ENCODE assay signal across 14 cellular contexts in genomic region chr12:92130999-92131398, GRCh38. TPM values are rescaled to one million over a fixed set of nuclear protein-coding genes. Genes with fewer than 3 reads are reported as not detected.
DNase-seq lines count a peak whose midpoint lies in the region; ATAC-seq and TF ChIP-seq lines count a peak whose summit lies in the region.
"Had no signal": no experiment of that assay in that cellular context is flagged by ENCODE, and none has a peak within 500 bp of the region (broad histone marks: within the 10 kb centered on the region; RNA-seq: fewer than 3 reads in every experiment).

No MANE protein-coding gene starts in this region.

- H4K8ac ChIP-seq in H9 (replicated peaks; ENCODE audit: insufficient read length, low read depth, low read length): no peak overlapping the region

- no peak overlapping the region for H4K5ac ChIP-seq in H9 (ENCODE audit: insufficient read length, low read depth, low read length)

- H3K79me1 ChIP-seq in H9 (ENCODE audit: insufficient read depth, low read depth, low read length, poor library complexity, severe bottlenecking): peaks cover 4% of the 10 kb centered on the region

- no peak overlapping the region for H2AFZ ChIP-seq in H9 (ENCODE audit: low read length)

- no peak overlapping the region for H2BK20ac ChIP-seq in H9 (ENCODE audit: low read depth, low read length, poor library complexity, severe bottlenecking)

- no peak overlapping the region for H3K14ac ChIP-seq in H9 (ENCODE audit: insufficient read depth, low read length)

- H3K23ac ChIP-seq in H9 (ENCODE audit: insufficient read length, low read depth, low read length): no peak overlapping the region

- peaks cover 11% of the 10 kb centered on the region; the same call in 1 of the 2 replicates for H3K79me2 ChIP-seq in H9 (ENCODE audit: insufficient read depth, low read length)

- no peak overlapping the region for H3K4ac ChIP-seq in H9 (ENCODE audit: low read depth, low read length)

- H3K27ac ChIP-seq in H9 (ENCODE audit: insufficient read length, low read depth, low read length): no peak overlapping the region
- H3K27ac ChIP-seq: SK-N-MC had no signal

- no peak overlapping the region for H2BK5ac ChIP-seq in H9 (ENCODE audit: insufficient read length, low read length)

- H2AK5ac ChIP-seq in H9 (ENCODE audit: insufficient read length, low read length): no peak overlapping the region

- no peaks in the 10 kb centered on the region for H3K27me3 ChIP-seq in H9 (ENCODE audit: insufficient read depth, low read length)

- no peak overlapping the region for H3K56ac ChIP-seq in H9 (ENCODE audit: insufficient read length, low read depth, low read length)

- no peak overlapping the region for H3K18ac ChIP-seq in H9 (ENCODE audit: insufficient read length, low read depth, low read length)

- no peak overlapping the region for H3T11ph ChIP-seq in H9 (ENCODE audit: low read length)

- no peak for DNase-seq in activated CD8-positive, alpha-beta memory T cell treated with anti-CD3 and anti-CD28 coated beads, Interleukin-2, amount 10 ng/mL, durations not matched to agents 7 days and 5 days
- DNase-seq in activated CD8-positive, alpha-beta memory T cell treated with anti-CD3 and anti-CD28 coated beads, Interleukin-2, amount 50 U/mL, for 48 hours: no peak
- no peak for DNase-seq in H9
- no peak for DNase-seq in nephron progenitor cell
- DNase-seq in NCI-H2029 treated with DMSO at 0.1 percent for 48 hours (lab: John Stamatoyannopoulos, UW): no peak
- no peak for DNase-seq in effector CD4-positive, alpha-beta T cell
- DNase-seq in NK-92 (lab: John Stamatoyannopoulos, UW; ENCODE audit: unreplicated experiment): no peak
- DNase-seq: activated CD4-positive, alpha-beta T cell treated with anti-CD3 and anti-CD28 coated beads for 1 hour; mesendoderm; NCI-H1048; NCI-H226; posterior cingulate gyrus had no signal

- WGBS in H9 (ENCODE audit: extremely low coverage, insufficient read length, low lambda C conversion rate): no CpG with 5 or more reads among the region's 4 CpGs

- H4K91ac ChIP-seq in H9 (ENCODE audit: insufficient read length, low read depth, low read length): no peak overlapping the region

- H3K4me1 Mint-ChIP-seq in activated CD8-positive, alpha-beta memory T cell treated with anti-CD3 and anti-CD28 coated beads, Interleukin-2, amount 10 ng/mL, durations not matched to agents 7 days and 5 days: peaks cover 52% of the 10 kb centered on the region
- H3K4me1 Mint-ChIP-seq in H9: peaks cover 39 to 42% of the 10 kb centered on the region in 2 experiments
- peaks cover 67% of the 10 kb centered on the region for H3K4me1 Mint-ChIP-seq in brain
- H3K4me1 Mint-ChIP-seq in nephron progenitor cell: peaks cover 42% of the 10 kb centered on the region

- no peak for TF ChIP-seq CTCF in H9 (conservative IDR thresholded peaks at IDR 0.05)
- TF ChIP-seq CTCF in brain (conservative IDR thresholded peaks at IDR 0.05): no peak
- no peak for TF ChIP-seq CTCF in nephron progenitor cell (IDR thresholded peaks at IDR 0.05)

- no peaks in the 10 kb centered on the region for H3K27me3 Mint-ChIP-seq in activated CD8-positive, alpha-beta memory T cell treated with anti-CD3 and anti-CD28 coated beads, Interleukin-2, amount 10 ng/mL, durations not matched to agents 7 days and 5 days
- H3K27me3 Mint-ChIP-seq in H9 (ENCODE audit: low read depth): no peaks in the 10 kb centered on the region
- H3K27me3 Mint-ChIP-seq in brain: no peaks in the 10 kb centered on the region
- H3K27me3 Mint-ChIP-seq in nephron progenitor cell (ENCODE audit: low read depth, poor library complexity): peaks cover 2% of the 10 kb centered on the region

- no peaks in the 10 kb centered on the region for H4K20me1 ChIP-seq in H9 (ENCODE audit: control insufficient read depth, insufficient read depth, insufficient read length)

- peak overlapping the region; percentile 49 for H3K4me3 Mint-ChIP-seq in activated CD8-positive, alpha-beta memory T cell treated with anti-CD3 and anti-CD28 coated beads, Interleukin-2, amount 10 ng/mL, durations not matched to agents 7 days and 5 days
- H3K4me3 Mint-ChIP-seq in H9 (no peak overlapping the region), brain (peak overlapping the region in 3 of 5 experiments; percentile 4 to 97 (median 74)), nephron progenitor cell (no peak overlapping the region)

- H3K9ac ChIP-seq in H9 (ENCODE audit: extremely low read depth, insufficient read length, low read length): no peak overlapping the region

- peak overlapping the region; percentile 86 for H3K27ac Mint-ChIP-seq in activated CD8-positive, alpha-beta memory T cell treated with anti-CD3 and anti-CD28 coated beads, Interleukin-2, amount 10 ng/mL, durations not matched to agents 7 days and 5 days
- H3K27ac Mint-ChIP-seq in H9: peak overlapping the region in 2 of 3 experiments; percentile 58 to 89; a peak in 3 of 7 replicates
- H3K27ac Mint-ChIP-seq in brain: peak overlapping the region in 3 of 5 experiments; percentile 10 to 64 (median 49)
- peak overlapping the region; percentile 22 for H3K27ac Mint-ChIP-seq in nephron progenitor cell

- H3K4me2 ChIP-seq in H9 (ENCODE audit: insufficient read depth, insufficient read length, low read length): no peak overlapping the region

- no peak overlapping the region for H2BK15ac ChIP-seq in H9 (ENCODE audit: low read depth, low read length)

- no peak overlapping the region for H2BK12ac ChIP-seq in H9 (ENCODE audit: insufficient read length, low read depth, low read length)

- CTCF ChIA-PET in activated CD8-positive, alpha-beta memory T cell treated with anti-CD3 and anti-CD28 coated beads, Interleukin-2, amount 10 ng/mL, durations not matched to agents 7 days and 5 days (lab: Charles Lee): interaction anchor here (0.7 kb wide), 1 partner anchor 100 kb away, joined by 3 read pairs; no protein-coding TSS in a partner anchor

- H3K9me3 ChIP-seq in H9 (ENCODE audit: control insufficient read depth, low read depth, low read length): no peaks in the 10 kb centered on the region

- H3K9me3 Mint-ChIP-seq in activated CD8-positive, alpha-beta memory T cell treated with anti-CD3 and anti-CD28 coated beads, Interleukin-2, amount 10 ng/mL, durations not matched to agents 7 days and 5 days (ENCODE audit: low read depth): no peaks in the 10 kb centered on the region
- peaks cover 3 to 6% of the 10 kb centered on the region in 2 experiments; a peak in 1 of 5 replicates for H3K9me3 Mint-ChIP-seq in H9
- H3K9me3 Mint-ChIP-seq in brain: peaks cover 0 to 19% (median 8%) of the 10 kb centered on the region in 5 experiments
- peaks cover 10% of the 10 kb centered on the region for H3K9me3 Mint-ChIP-seq in nephron progenitor cell

- no peak overlapping the region for H2BK120ac ChIP-seq in H9 (ENCODE audit: low read depth, low read length, poor library complexity, severe bottlenecking)

- H3K23me2 ChIP-seq in H9 (ENCODE audit: insufficient read length, low read depth, low read length, poor library complexity, severe bottlenecking): no peaks in the 10 kb centered on the region

- no peak for ATAC-seq in activated CD8-positive, alpha-beta memory T cell treated with anti-CD3 and anti-CD28 coated beads, Interleukin-2, amount 10 ng/mL, durations not matched to agents 7 days and 5 days

- peaks cover 29% of the 10 kb centered on the region for H3K36me3 Mint-ChIP-seq in activated CD8-positive, alpha-beta memory T cell treated with anti-CD3 and anti-CD28 coated beads, Interleukin-2, amount 10 ng/mL, durations not matched to agents 7 days and 5 days
- H3K36me3 Mint-ChIP-seq in H9 (ENCODE audit: insufficient read depth in 1 of 3, low read depth in 3 of 3) (peaks cover 7 to 31% (median 18%) of the 10 kb centered on the region in 3 experiments; a peak in 6 of 7 replicates), brain (peaks cover 55% of the 10 kb centered on the region), nephron progenitor cell (ENCODE audit: low read depth) (peaks cover 49% of the 10 kb centered on the region)

- H3K4me1 ChIP-seq in H9 (ENCODE audit: insufficient read depth, low read length): no peaks in the 10 kb centered on the region; the same call in 1 of the 2 replicates

RNA-seq across cellular contexts. Expression of gene BTG1, which starts 14.6 kb away (rescaled TPM):
- total RNA-seq in activated CD8-positive, alpha-beta memory T cell treated with anti-CD3 and anti-CD28 coated beads, Interleukin-2, amount 10 ng/mL, durations not matched to agents 7 days and 5 days: 100 to 1,000 TPM in 1 of 2 experiments, 10 to 100 TPM in 1; 91.7 to 132 TPM
- 32.0 and 32.7 TPM in 2 replicates for total RNA-seq in H9 (2021)
- 72.6 TPM for polyA plus RNA-seq in brain (ENCODE audit: insufficient read depth, low read depth, low replicate concordance)

Comparison
In these comparisons a context has a peak if more than half of its experiments do, and no peak if none do; other contexts are left out.
1. H3K27ac Mint-ChIP-seq: peak in every context shown above with its lines; median percentile 86 in activated CD8-positive, alpha-beta memory T cell treated with anti-CD3 and anti-CD28 coated beads, Interleukin-2, amount 10 ng/mL, durations not matched to agents 7 days and 5 days; 74 in H9; 49 in brain; 22 in nephron progenitor cell.
2. H3K4me3 Mint-ChIP-seq: peak in activated CD8-positive, alpha-beta memory T cell treated with anti-CD3 and anti-CD28 coated beads, Interleukin-2, amount 10 ng/mL, durations not matched to agents 7 days and 5 days (single experiment) and brain (3 of 5); none in H9 (0 of 2) and nephron progenitor cell (single experiment).